Comparison of ENCODE assay signal across 17 cellular contexts in the genomic region with DNA sequence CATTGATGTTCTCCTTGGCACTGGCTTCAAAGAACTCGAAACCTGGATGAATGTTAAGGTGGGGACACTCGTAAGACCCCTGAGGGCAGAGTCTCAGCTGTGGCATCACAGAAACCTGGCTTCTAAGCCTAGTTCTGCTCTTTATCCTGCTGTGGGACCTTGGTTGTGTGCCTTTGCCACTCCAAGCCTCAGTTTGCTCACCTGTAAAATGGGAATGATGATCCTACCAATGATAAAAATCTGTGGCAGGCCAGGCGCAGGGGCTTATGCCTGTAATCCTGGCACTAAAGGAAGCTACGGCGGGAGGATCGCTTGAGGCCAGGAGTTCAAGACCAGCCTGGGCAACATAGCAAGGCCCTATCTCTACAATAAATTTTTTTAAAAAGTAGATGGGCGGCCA. TPM values are rescaled to one million over a fixed set of nuclear protein-coding genes. Genes with fewer than 3 reads are reported as not detected.
"Had no signal": no experiment of that assay in that cellular context is flagged by ENCODE, and none has a peak within 500 bp of the region (broad histone marks: within the 10 kb centered on the region; RNA-seq: fewer than 3 reads in every experiment).

No MANE protein-coding gene starts in this region.

- H3K4me3 Mint-ChIP-seq: stimulated activated naive CD8-positive, alpha-beta T cell treated with anti-CD3 and anti-CD28 coated beads, Interleukin-15, Interleukin-2, amounts not matched to agents 100 ng/mL and 50 ng/mL, for 24 hours had no signal

- H3K27me3 ChIP-seq: gastrocnemius medialis, sigmoid colon had no signal

- H3K27ac Mint-ChIP-seq: stimulated activated naive CD8-positive, alpha-beta T cell treated with anti-CD3 and anti-CD28 coated beads, Interleukin-15, Interleukin-2, amounts not matched to agents 100 ng/mL and 50 ng/mL, for 24 hours had no signal

- ATAC-seq: gastrocnemius medialis had no signal

- DNase-seq: activated CD4-positive, alpha-beta T cell treated with anti-CD3 and anti-CD28 coated beads, Interleukin-2, amount 50 U/mL, for 48 hours; activated CD4-positive, CD25-positive, alpha-beta regulatory T cell; activated CD8-positive, alpha-beta memory T cell treated with anti-CD3 and anti-CD28 coated beads, Interleukin-2, amount 50 U/mL, for 48 hours; caudate nucleus; effector CD8-positive, alpha-beta T cell; gastrocnemius medialis; islet precursor cell; mesendoderm; sigmoid colon; stimulated activated CD4-positive, alpha-beta T cell treated with anti-CD3 and anti-CD28 coated beads, Interleukin-2, amount 100 ng/mL, for 48 hours; T-helper 2 cell had no signal

- H3K9me3 ChIP-seq: gastrocnemius medialis, sigmoid colon, thoracic aorta had no signal

- H3K9me3 Mint-ChIP-seq: stimulated activated naive CD8-positive, alpha-beta T cell treated with anti-CD3 and anti-CD28 coated beads, Interleukin-15, Interleukin-2, amounts not matched to agents 100 ng/mL and 50 ng/mL, for 24 hours had no signal

- H3K4me3 ChIP-seq: coronary artery, gastrocnemius medialis, sigmoid colon, thoracic aorta had no signal

RNA-seq across cellular contexts. Expression of a gene that starts 29.6 kb away (rescaled TPM):
- total RNA-seq: gastrocnemius medialis, left lobe of liver, osteocyte, pulmonary artery endothelial cell, sigmoid colon, thoracic aorta had no signal
